ENCODE assay signal across 1 cellular context in genomic region chr2:205776720-205777119, GRCh38.
TF ChIP-seq lines count a peak whose summit lies in the region.

No MANE protein-coding gene starts in this region.

TF ChIP-seq in HepG2, 621 proteins besides CTCF, POLR2A, EP300 and RAD21:
- TF ChIP-seq ZNF317 (CRISPR knock-in tag; IDR thresholded peaks at IDR 0.05) (no peak), ZNF12 (CRISPR knock-in tag; IDR thresholded peaks at IDR 0.05) (peak; percentile 73; the same call in 1 of the 2 replicates), SOX5 (CRISPR knock-in tag; IDR thresholded peaks at IDR 0.05; ENCODE audit: borderline replicate concordance) (no peak), ZNF468 (CRISPR knock-in tag; IDR thresholded peaks at IDR 0.05) (no peak)
- TF ChIP-seq, protein P1, sequence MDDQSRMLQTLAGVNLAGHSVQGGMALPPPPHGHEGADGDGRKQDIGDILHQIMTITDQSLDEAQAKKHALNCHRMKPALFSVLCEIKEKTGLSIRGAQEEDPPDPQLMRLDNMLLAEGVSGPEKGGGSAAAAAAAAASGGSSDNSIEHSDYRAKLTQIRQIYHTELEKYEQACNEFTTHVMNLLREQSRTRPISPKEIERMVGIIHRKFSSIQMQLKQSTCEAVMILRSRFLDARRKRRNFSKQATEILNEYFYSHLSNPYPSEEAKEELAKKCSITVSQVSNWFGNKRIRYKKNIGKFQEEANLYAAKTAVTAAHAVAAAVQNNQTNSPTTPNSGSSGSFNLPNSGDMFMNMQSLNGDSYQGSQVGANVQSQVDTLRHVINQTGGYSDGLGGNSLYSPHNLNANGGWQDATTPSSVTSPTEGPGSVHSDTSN (CRISPR knock-in tag; IDR thresholded peaks at IDR 0.05; ENCODE audit: borderline replicate concordance) = no peak
- TF ChIP-seq, protein P2, sequence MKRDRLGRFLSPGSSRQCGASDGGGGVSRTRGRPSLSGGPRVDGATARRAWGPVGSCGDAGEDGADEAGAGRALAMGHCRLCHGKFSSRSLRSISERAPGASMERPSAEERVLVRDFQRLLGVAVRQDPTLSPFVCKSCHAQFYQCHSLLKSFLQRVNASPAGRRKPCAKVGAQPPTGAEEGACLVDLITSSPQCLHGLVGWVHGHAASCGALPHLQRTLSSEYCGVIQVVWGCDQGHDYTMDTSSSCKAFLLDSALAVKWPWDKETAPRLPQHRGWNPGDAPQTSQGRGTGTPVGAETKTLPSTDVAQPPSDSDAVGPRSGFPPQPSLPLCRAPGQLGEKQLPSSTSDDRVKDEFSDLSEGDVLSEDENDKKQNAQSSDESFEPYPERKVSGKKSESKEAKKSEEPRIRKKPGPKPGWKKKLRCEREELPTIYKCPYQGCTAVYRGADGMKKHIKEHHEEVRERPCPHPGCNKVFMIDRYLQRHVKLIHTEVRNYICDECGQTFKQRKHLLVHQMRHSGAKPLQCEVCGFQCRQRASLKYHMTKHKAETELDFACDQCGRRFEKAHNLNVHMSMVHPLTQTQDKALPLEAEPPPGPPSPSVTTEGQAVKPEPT (CRISPR knock-in tag; IDR thresholded peaks at IDR 0.05; ENCODE audit: low read depth) = no peak
